9 cellular contexts compared by ENCODE assay signal in the genomic region with DNA sequence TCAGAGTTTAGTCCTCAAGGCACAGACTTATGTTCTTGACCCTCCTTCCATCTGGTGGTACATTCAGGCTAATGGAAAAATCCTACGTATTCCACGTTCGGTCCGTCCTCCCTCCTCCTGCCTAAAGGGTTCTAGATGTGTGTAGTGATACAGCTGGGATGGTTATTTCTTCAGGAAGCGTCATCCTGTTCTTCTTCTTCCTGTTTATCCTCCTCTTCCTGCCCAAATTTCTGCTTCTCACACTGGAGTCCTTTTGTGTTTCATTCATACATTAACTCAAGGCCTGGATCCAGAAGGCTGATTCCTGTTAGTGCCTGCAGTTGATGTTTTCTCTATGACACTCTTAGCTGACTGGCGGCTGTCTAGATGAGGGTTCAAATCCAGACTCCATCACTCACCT. TPM values are rescaled to one million over a fixed set of nuclear protein-coding genes. Genes with fewer than 3 reads are reported as not detected.
"Had no signal": no experiment of that assay in that cellular context is flagged by ENCODE, and none has a peak within 500 bp of the region (broad histone marks: within the 10 kb centered on the region; RNA-seq: fewer than 3 reads in every experiment).

No MANE protein-coding gene starts in this region.

- H3K4me3 ChIP-seq: K562 had no signal

- FAIRE-seq: H54, HTR-8/SVneo, K562 had no signal

- H3K27ac Mint-ChIP-seq: H9 had no signal

- DNase-seq: GOT3, H9, HCEC 1CT, IMR-90, KG1 had no signal

- ATAC-seq: K562 had no signal

- H3K9me3 Mint-ChIP-seq: H9 had no signal

- H3K4me3 Mint-ChIP-seq: H9 had no signal

RNA-seq across cellular contexts. Expression of a gene that starts 16.8 kb away (rescaled TPM):
- total RNA-seq: IMR-90, K562 had no signal
- polyA plus RNA-seq: IMR-90, K562 had no signal

RNA-seq across cellular contexts. Expression of a gene that starts 50.6 kb away (rescaled TPM):
- total RNA-seq: H9, HT-29, IMR-90, K562 had no signal
- polyA plus RNA-seq: IMR-90, K562 had no signal
